In the genomic region with DNA sequence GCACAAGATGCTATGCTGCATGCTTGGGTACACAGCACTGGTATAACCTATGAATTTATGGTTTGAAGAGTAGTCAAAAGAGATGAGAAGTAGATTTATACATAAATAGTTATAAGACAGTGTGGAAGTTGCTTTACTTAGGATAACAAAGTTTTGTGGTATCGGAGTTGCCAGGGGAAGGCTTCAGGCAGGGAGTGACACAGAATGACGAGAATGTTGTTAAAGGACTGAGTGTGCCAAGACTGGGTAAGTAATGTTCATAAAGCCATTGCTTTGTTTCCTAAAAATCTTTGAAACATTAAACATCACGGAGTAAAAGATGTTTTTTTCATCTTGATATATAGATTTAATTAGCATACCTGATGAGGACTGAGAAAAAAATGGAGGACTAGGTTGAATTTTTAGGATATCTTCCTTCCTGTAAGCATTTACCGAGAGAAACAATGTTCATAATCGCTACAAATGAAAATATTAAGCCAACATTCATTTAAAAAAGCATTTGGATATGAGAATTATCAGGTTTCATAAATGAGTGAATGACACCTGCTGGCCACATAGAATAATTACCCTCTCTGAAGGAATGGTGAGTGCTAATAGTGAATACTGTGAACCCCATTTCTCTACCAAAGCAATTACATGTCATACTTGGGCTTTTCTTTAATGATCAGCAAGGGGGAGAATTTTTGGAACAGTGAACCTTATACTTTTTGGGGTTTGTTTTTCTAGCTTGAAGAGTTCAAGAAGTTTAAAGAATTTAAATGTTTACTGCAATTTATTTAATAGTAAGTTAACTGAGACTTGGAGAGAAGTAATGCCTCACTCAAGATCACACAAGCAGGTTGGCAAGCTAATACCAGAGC, we compare ENCODE assay signal across 7 cellular contexts. TPM values are rescaled to one million over a fixed set of nuclear protein-coding genes. Genes with fewer than 3 reads are reported as not detected.
DNase-seq lines count a peak whose midpoint lies in the region; ATAC-seq and TF ChIP-seq lines count a peak whose summit lies in the region.

No MANE protein-coding gene starts in this region.

- no peak overlapping the region for H3K27ac Mint-ChIP-seq in endothelial cell (ENCODE audit: unreplicated experiment)
- no peak overlapping the region for H3K27ac Mint-ChIP-seq in osteocyte (ENCODE audit: unreplicated experiment)

- H3K9me3 Mint-ChIP-seq in endothelial cell (ENCODE audit: unreplicated experiment), result no peaks in the 10 kb centered on the region
- H3K9me3 Mint-ChIP-seq in osteocyte (ENCODE audit: unreplicated experiment), result no peaks in the 10 kb centered on the region

- DNase-seq in GM12864 (ENCODE audit: low read depth) (no peak), endothelial cell (ENCODE audit: low spot score) (no peak), osteocyte (ENCODE audit: extremely low spot score, unreplicated experiment) (no peak), H7 (no peak)
- DNase-seq in effector CD4-positive, alpha-beta T cell, result no peak

- H3K27me3 ChIP-seq in OCI-LY1 (ENCODE audit: insufficient read depth, low read length), result no peaks in the 10 kb centered on the region
- H3K27me3 ChIP-seq in H7 (ENCODE audit: control insufficient read depth, insufficient read depth, low read length), result no peaks in the 10 kb centered on the region; the same call in 1 of the 2 replicates

- no peak overlapping the region for H3K4me3 Mint-ChIP-seq in endothelial cell (ENCODE audit: unreplicated experiment)
- H3K4me3 Mint-ChIP-seq in osteocyte (ENCODE audit: unreplicated experiment), result no peak overlapping the region

- no peaks in the 10 kb centered on the region for H3K36me3 Mint-ChIP-seq in endothelial cell (ENCODE audit: low read depth, unreplicated experiment)
- H3K36me3 Mint-ChIP-seq in osteocyte (ENCODE audit: unreplicated experiment), result no peaks in the 10 kb centered on the region

- H3K9ac ChIP-seq in OCI-LY1 (ENCODE audit: low read length), result no peak overlapping the region

- no peaks in the 10 kb centered on the region for H3K4me1 Mint-ChIP-seq in endothelial cell (ENCODE audit: unreplicated experiment)
- H3K4me1 Mint-ChIP-seq in osteocyte (ENCODE audit: unreplicated experiment), result no peaks in the 10 kb centered on the region

- H3K9me3 ChIP-seq in OCI-LY1 (ENCODE audit: low read length), result no peaks in the 10 kb centered on the region

- H4K20me1 ChIP-seq in OCI-LY1 (ENCODE audit: insufficient read depth, low read length), result no peaks in the 10 kb centered on the region

- no peaks in the 10 kb centered on the region for H3K4me1 ChIP-seq in OCI-LY1 (ENCODE audit: insufficient read depth, low read length, severe bottlenecking)

- no peaks in the 10 kb centered on the region for H3K9me2 ChIP-seq in OCI-LY1 (ENCODE audit: low read depth, low read length)

- H3K4me2 ChIP-seq in OCI-LY1 (ENCODE audit: low read length), result no peak overlapping the region

- no peaks in the 10 kb centered on the region for H3K79me2 ChIP-seq in OCI-LY1 (ENCODE audit: insufficient read depth, low read length)

- H3K4me3 ChIP-seq in GM12864 (ENCODE audit: low read depth, low read length), result no peak overlapping the region
- no peak overlapping the region for H3K4me3 ChIP-seq in OCI-LY1 (ENCODE audit: low read depth, low read length, poor library complexity, severe bottlenecking)
- no peak overlapping the region for H3K4me3 ChIP-seq in H7 (ENCODE audit: insufficient read depth, low read depth, low read length)

- H3K36me3 ChIP-seq in OCI-LY1 (ENCODE audit: insufficient read depth, low read length), result no peaks in the 10 kb centered on the region
- H3K36me3 ChIP-seq in H7 (replicated peaks; ENCODE audit: control insufficient read depth, insufficient read depth, low read length), result no peaks in the 10 kb centered on the region

- H3K27ac ChIP-seq in OCI-LY1 (ENCODE audit: low read depth, low read length, poor library complexity, severe bottlenecking), result no peak overlapping the region

- ATAC-seq in HG02759 (IDR thresholded peaks at IDR 0.05; ENCODE audit: unreplicated experiment), result peak; percentile 47

- TF ChIP-seq CTCF in GM12864 (IDR thresholded peaks at IDR 0.05; ENCODE audit: low read depth, low read length, missing control alignments) (peak; percentile 40), OCI-LY1 (IDR thresholded peaks at IDR 0.05; ENCODE audit: low read length) (peak; percentile 60), endothelial cell (IDR thresholded peaks at IDR 0.05; ENCODE audit: unreplicated experiment) (peak; percentile 77), osteocyte (IDR thresholded peaks at IDR 0.05) (peak; percentile 75)

- H2AFZ ChIP-seq in OCI-LY1 (ENCODE audit: low read length), result no peak overlapping the region

- H3F3A ChIP-seq in OCI-LY1 (ENCODE audit: insufficient read depth, low read length), result no peaks in the 10 kb centered on the region

- H3K27me3 Mint-ChIP-seq in endothelial cell (ENCODE audit: unreplicated experiment) (no peaks in the 10 kb centered on the region), osteocyte (ENCODE audit: unreplicated experiment) (no peaks in the 10 kb centered on the region)

RNA-seq across cellular contexts. Expression of gene EXTL2, which starts 28.4 kb away (rescaled TPM):
- total RNA-seq in endothelial cell (ENCODE audit: unreplicated experiment), result 31.5 TPM
- total RNA-seq in osteocyte, result 32.5 and 33.6 TPM in 2 replicates
- 57.7 and 67.2 TPM in 2 replicates for total RNA-seq in H7 (2014; rRNA removed; shearing (Covaris generic))

RNA-seq across cellular contexts. Expression of gene SLC30A7, which starts 29.6 kb away (rescaled TPM):
- total RNA-seq in endothelial cell (ENCODE audit: unreplicated experiment) (33.2 TPM), osteocyte (38.3 and 39.3 TPM in 2 replicates)
- total RNA-seq in H7 (2014; rRNA removed; shearing (Covaris generic)), result 19.5 TPM in 2 replicates
